In the genomic region with DNA sequence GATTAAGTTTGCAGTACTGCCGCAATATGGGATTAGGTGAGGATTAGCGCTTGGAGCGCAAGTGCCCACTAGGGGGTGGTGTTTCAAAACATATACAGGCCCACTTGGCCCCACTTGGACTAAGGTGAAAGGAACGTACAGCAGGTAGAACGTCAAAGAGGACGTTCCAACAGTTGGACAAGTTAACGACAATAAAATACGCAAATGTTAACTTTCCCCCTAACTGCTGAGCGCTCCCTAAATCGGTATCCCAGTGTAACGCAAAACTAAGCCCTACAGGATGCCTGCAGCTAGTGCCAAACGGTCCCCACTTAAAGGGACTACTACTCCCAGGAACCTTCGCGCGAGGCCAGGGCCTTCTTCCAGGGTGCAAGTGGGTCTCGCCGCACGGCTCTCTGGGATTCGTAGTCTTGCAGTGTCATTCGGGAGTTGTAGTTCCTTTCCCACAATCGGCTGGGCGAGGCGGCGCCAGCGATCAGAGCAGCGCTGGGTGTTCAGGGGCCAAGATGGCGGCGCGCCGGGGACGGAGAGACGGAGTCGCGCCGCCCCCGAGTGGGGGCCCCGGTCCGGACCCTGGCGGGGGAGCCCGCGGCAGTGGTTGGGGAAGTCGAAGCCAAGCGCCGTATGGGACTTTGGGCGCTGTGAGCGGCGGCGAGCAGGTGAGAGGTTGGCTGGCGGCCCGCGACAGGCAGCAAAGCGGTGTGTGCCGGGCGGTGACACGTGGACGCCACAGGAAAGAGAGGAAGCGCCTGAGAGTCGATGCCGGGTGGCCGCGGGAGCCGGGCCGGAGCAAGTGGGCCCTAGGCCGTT, we compare ENCODE assay signal across 1 cellular context.
TF ChIP-seq lines count a peak whose summit lies in the region.

A gene with protein sequence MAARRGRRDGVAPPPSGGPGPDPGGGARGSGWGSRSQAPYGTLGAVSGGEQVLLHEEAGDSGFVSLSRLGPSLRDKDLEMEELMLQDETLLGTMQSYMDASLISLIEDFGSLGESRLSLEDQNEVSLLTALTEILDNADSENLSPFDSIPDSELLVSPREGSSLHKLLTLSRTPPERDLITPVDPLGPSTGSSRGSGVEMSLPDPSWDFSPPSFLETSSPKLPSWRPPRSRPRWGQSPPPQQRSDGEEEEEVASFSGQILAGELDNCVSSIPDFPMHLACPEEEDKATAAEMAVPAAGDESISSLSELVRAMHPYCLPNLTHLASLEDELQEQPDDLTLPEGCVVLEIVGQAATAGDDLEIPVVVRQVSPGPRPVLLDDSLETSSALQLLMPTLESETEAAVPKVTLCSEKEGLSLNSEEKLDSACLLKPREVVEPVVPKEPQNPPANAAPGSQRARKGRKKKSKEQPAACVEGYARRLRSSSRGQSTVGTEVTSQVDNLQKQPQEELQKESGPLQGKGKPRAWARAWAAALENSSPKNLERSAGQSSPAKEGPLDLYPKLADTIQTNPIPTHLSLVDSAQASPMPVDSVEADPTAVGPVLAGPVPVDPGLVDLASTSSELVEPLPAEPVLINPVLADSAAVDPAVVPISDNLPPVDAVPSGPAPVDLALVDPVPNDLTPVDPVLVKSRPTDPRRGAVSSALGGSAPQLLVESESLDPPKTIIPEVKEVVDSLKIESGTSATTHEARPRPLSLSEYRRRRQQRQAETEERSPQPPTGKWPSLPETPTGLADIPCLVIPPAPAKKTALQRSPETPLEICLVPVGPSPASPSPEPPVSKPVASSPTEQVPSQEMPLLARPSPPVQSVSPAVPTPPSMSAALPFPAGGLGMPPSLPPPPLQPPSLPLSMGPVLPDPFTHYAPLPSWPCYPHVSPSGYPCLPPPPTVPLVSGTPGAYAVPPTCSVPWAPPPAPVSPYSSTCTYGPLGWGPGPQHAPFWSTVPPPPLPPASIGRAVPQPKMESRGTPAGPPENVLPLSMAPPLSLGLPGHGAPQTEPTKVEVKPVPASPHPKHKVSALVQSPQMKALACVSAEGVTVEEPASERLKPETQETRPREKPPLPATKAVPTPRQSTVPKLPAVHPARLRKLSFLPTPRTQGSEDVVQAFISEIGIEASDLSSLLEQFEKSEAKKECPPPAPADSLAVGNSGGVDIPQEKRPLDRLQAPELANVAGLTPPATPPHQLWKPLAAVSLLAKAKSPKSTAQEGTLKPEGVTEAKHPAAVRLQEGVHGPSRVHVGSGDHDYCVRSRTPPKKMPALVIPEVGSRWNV (N-terminal part only) (plus strand): TSS at position 478 of the 810 bp plus-strand sequence. CDS start 29 bp downstream, at position 507.

TF ChIP-seq in K562, 482 proteins besides CTCF, POLR2A, EP300 and RAD21 (continued from another document and continues in another):
- peak in 1 of 2 experiments; percentile 85; a peak in 3 of 4 replicates for TF ChIP-seq HDAC1 (IDR thresholded peaks at IDR 0.05)
- peak; percentile 84 for TF ChIP-seq SUPT5H (IDR thresholded peaks at IDR 0.05)
- TF ChIP-seq REST (CRISPR knock-in tag; IDR thresholded peaks at IDR 0.05; ENCODE audit: low read depth): peak; percentile 30; the same call in 1 of the 2 replicates
- TF ChIP-seq ZNF639 (CRISPR knock-in tag; conservative IDR thresholded peaks at IDR 0.05 in 1 of 2, IDR thresholded peaks at IDR 0.05 in 1 of 2): peak in 1 of 2 experiments; percentile 67; a peak in 1 of 4 replicates
- TF ChIP-seq ARID2 (IDR thresholded peaks at IDR 0.05): peak; percentile 67; the same call in 1 of the 2 replicates
- TF ChIP-seq, protein P1, sequence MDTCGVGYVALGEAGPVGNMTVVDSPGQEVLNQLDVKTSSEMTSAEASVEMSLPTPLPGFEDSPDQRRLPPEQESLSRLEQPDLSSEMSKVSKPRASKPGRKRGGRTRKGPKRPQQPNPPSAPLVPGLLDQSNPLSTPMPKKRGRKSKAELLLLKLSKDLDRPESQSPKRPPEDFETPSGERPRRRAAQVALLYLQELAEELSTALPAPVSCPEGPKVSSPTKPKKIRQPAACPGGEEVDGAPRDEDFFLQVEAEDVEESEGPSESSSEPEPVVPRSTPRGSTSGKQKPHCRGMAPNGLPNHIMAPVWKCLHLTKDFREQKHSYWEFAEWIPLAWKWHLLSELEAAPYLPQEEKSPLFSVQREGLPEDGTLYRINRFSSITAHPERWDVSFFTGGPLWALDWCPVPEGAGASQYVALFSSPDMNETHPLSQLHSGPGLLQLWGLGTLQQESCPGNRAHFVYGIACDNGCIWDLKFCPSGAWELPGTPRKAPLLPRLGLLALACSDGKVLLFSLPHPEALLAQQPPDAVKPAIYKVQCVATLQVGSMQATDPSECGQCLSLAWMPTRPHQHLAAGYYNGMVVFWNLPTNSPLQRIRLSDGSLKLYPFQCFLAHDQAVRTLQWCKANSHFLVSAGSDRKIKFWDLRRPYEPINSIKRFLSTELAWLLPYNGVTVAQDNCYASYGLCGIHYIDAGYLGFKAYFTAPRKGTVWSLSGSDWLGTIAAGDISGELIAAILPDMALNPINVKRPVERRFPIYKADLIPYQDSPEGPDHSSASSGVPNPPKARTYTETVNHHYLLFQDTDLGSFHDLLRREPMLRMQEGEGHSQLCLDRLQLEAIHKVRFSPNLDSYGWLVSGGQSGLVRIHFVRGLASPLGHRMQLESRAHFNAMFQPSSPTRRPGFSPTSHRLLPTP (IDR thresholded peaks at IDR 0.05; ENCODE audit: borderline replicate concordance, extremely low read depth, insufficient read length): no peak
- peak; percentile 99 for TF ChIP-seq HCFC1 (IDR thresholded peaks at IDR 0.05; ENCODE audit: low read depth, low read length)
- peak; percentile 86; the same call in 1 of the 2 replicates for TF ChIP-seq ZNF584 (CRISPR knock-in tag; IDR thresholded peaks at IDR 0.05; ENCODE audit: low read depth)
- TF ChIP-seq TFAM (CRISPR knock-in tag; conservative IDR thresholded peaks at IDR 0.05): no peak
- TF ChIP-seq MECOM (CRISPR knock-in tag; IDR thresholded peaks at IDR 0.05): no peak
- no peak for TF ChIP-seq ETS2 (tag; IDR thresholded peaks at IDR 0.05; ENCODE audit: borderline replicate concordance, poor library complexity, severe bottlenecking)
- TF ChIP-seq, protein P2, sequence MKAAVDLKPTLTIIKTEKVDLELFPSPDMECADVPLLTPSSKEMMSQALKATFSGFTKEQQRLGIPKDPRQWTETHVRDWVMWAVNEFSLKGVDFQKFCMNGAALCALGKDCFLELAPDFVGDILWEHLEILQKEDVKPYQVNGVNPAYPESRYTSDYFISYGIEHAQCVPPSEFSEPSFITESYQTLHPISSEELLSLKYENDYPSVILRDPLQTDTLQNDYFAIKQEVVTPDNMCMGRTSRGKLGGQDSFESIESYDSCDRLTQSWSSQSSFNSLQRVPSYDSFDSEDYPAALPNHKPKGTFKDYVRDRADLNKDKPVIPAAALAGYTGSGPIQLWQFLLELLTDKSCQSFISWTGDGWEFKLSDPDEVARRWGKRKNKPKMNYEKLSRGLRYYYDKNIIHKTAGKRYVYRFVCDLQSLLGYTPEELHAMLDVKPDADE (conservative IDR thresholded peaks at IDR 0.05; ENCODE audit: control insufficient read depth, low read depth, low read length): peak; percentile 98
- peak; percentile 71; the same call in 1 of the 2 replicates for TF ChIP-seq SP1 (CRISPR knock-in tag; IDR thresholded peaks at IDR 0.05)
- TF ChIP-seq MAFF (IDR thresholded peaks at IDR 0.05; ENCODE audit: low read length): 0 out of 2 replicates have a peak, but pooled peaks have one; percentile 8
- no peak for TF ChIP-seq NELFE (IDR thresholded peaks at IDR 0.05; ENCODE audit: insufficient read depth, insufficient read length)
- TF ChIP-seq NR2C2 (CRISPR knock-in tag; IDR thresholded peaks at IDR 0.05): peak; percentile 93
- peak; percentile 99 for TF ChIP-seq NR2C2 (tag; IDR thresholded peaks at IDR 0.05)
- TF ChIP-seq CC2D1A (IDR thresholded peaks at IDR 0.05): peak; percentile 52; the same call in 1 of the 2 replicates
- TF ChIP-seq ZFX (CRISPR knock-in tag; IDR thresholded peaks at IDR 0.05): peak; percentile 92
- peak in 1 of 2 experiments; percentile 12; a peak in 1 of 4 replicates for TF ChIP-seq SIN3A (IDR thresholded peaks at IDR 0.05; ENCODE audit: borderline replicate concordance in 2 of 2, control insufficient read depth in 1 of 2, low read depth in 2 of 2, low read length in 2 of 2)
- peak; percentile 80 for TF ChIP-seq ZNF592 (IDR thresholded peaks at IDR 0.05)
- peak; percentile 39 for TF ChIP-seq KDM5B (IDR thresholded peaks at IDR 0.05; ENCODE audit: insufficient replicate concordance, low read depth, low read length)
- peak; percentile 72 for TF ChIP-seq ZBTB7A (IDR thresholded peaks at IDR 0.05; ENCODE audit: borderline replicate concordance, control insufficient read depth, low read depth, low read length)
- TF ChIP-seq NKRF (IDR thresholded peaks at IDR 0.05; ENCODE audit: borderline replicate concordance): peak; percentile 94
- TF ChIP-seq SMAD1 (IDR thresholded peaks at IDR 0.05; ENCODE audit: low read depth, low read length, partially characterized antibody): peak; percentile 32
- peak; percentile 34 for TF ChIP-seq POU5F1 (IDR thresholded peaks at IDR 0.05; ENCODE audit: borderline replicate concordance, low read depth, low read length, partially characterized antibody)
